Comparison of ENCODE assay signal across 9 cellular contexts in genomic region chr12:6056406-6057211, GRCh38.
DNase-seq lines count a peak whose midpoint lies in the region; ATAC-seq and TF ChIP-seq lines count a peak whose summit lies in the region.
"Had no signal": no experiment of that assay in that cellular context is flagged by ENCODE, and none has a peak within 500 bp of the region (broad histone marks: within the 10 kb centered on the region; RNA-seq: fewer than 3 reads in every experiment).

No MANE protein-coding gene starts in this region.

- no peak overlapping the region for H2BK12ac ChIP-seq in H9 (ENCODE audit: insufficient read length, low read depth, low read length)

- no peak overlapping the region for H2AFZ ChIP-seq in H9 (ENCODE audit: low read length)

- H3K79me1 ChIP-seq in H9 (ENCODE audit: insufficient read depth, low read depth, low read length, poor library complexity, severe bottlenecking), result no peaks in the 10 kb centered on the region

- H3K4me1 ChIP-seq in H9 (ENCODE audit: insufficient read depth, low read length), result no peaks in the 10 kb centered on the region
- H3K4me1 ChIP-seq in RWPE2 (ENCODE audit: insufficient read depth, poor library complexity, severe bottlenecking), result no peaks in the 10 kb centered on the region
- peaks cover 0 to 6% (median 4%) of the 10 kb centered on the region in 3 donors for H3K4me1 ChIP-seq in skeletal muscle tissue (ENCODE audit: control insufficient read depth in 3 of 3, insufficient read depth in 3 of 3, low read length in 3 of 3)

- H3K23me2 ChIP-seq in H9 (ENCODE audit: insufficient read length, low read depth, low read length, poor library complexity, severe bottlenecking), result peaks cover 6% of the 10 kb centered on the region

- no peaks in the 10 kb centered on the region for H3K9me3 Mint-ChIP-seq in H9

- H3K18ac ChIP-seq in H9 (ENCODE audit: insufficient read length, low read depth, low read length), result no peak overlapping the region

- H3K9ac ChIP-seq in H9 (ENCODE audit: extremely low read depth, insufficient read length, low read length) (no peak overlapping the region), skeletal muscle tissue (ENCODE audit: low read depth in 1 of 3, low read length in 3 of 3) (no peak overlapping the region)

- no peak overlapping the region for H3T11ph ChIP-seq in H9 (ENCODE audit: low read length)

- H3K56ac ChIP-seq in H9 (ENCODE audit: insufficient read length, low read depth, low read length), result no peak overlapping the region

- peak; percentile 89 for DNase-seq in H9
- no peak for DNase-seq in RWPE2 (ENCODE audit: low spot score)
- no peak for DNase-seq in NOMO-1 (lab: John Stamatoyannopoulos, UW; ENCODE audit: unreplicated experiment in 2 of 2)
- no peak for DNase-seq in DMS153 treated with DMSO at 0.1 percent for 48 hours (lab: John Stamatoyannopoulos, UW; ENCODE audit: unreplicated experiment)

- H3K27me3 ChIP-seq in H9 (ENCODE audit: insufficient read depth, low read length) (no peaks in the 10 kb centered on the region), RWPE2 (ENCODE audit: insufficient read depth, poor library complexity, severe bottlenecking) (no peaks in the 10 kb centered on the region), skeletal muscle tissue (ENCODE audit: control insufficient read depth in 3 of 3, insufficient read depth in 3 of 3, low read length in 3 of 3) (peaks cover 26 to 32% (median 26%) of the 10 kb centered on the region in 3 donors)
- H3K27me3 ChIP-seq: SJSA1 had no signal

- H3K4me3 ChIP-seq in RWPE2 (ENCODE audit: severe bottlenecking) (no peak overlapping the region), skeletal muscle tissue (ENCODE audit: low read length in 3 of 3) (peak overlapping the region in 2 of 3 donors; percentile 29 to 30)
- H3K4me3 ChIP-seq: SJSA1 had no signal

- H3K4me3 Mint-ChIP-seq in H9, result peak overlapping the region; percentile 62 to 74; a peak in 4 of 5 replicates

- H4K20me1 ChIP-seq in H9 (ENCODE audit: control insufficient read depth, insufficient read depth, insufficient read length), result no peaks in the 10 kb centered on the region

- no peak overlapping the region for H3K23ac ChIP-seq in H9 (ENCODE audit: insufficient read length, low read depth, low read length)

- H4K8ac ChIP-seq in H9 (replicated peaks; ENCODE audit: insufficient read length, low read depth, low read length), result no peak overlapping the region

- no peak overlapping the region for H2BK15ac ChIP-seq in H9 (ENCODE audit: low read depth, low read length)

- no peaks in the 10 kb centered on the region for H3K9me3 ChIP-seq in H9 (ENCODE audit: control insufficient read depth, low read depth, low read length)
- no peaks in the 10 kb centered on the region for H3K9me3 ChIP-seq in RWPE2 (ENCODE audit: severe bottlenecking)
- H3K9me3 ChIP-seq in skeletal muscle tissue (ENCODE audit: control insufficient read depth in 3 of 3, low read length in 3 of 3), result no peaks in the 10 kb centered on the region
- H3K9me3 ChIP-seq: SJSA1 had no signal

- no peaks in the 10 kb centered on the region for H3K36me3 Mint-ChIP-seq in H9 (ENCODE audit: insufficient read depth in 1 of 3, low read depth in 3 of 3)

- H3K27ac Mint-ChIP-seq in H9, result no peak overlapping the region

- ATAC-seq in RWPE2 (ENCODE audit: low read depth), result no peak
- ATAC-seq in esophagus mucosa, result peak; percentile 19
- ATAC-seq in HG02973 (IDR thresholded peaks at IDR 0.05; ENCODE audit: unreplicated experiment), result no peak
- no peak for ATAC-seq in GM18517 (IDR thresholded peaks at IDR 0.05; ENCODE audit: unreplicated experiment)

- peaks cover 24% of the 10 kb centered on the region for H3K27me3 Mint-ChIP-seq in H9 (ENCODE audit: low read depth)

- H3K27ac ChIP-seq in H9 (ENCODE audit: insufficient read length, low read depth, low read length), result no peak overlapping the region
- no peak overlapping the region for H3K27ac ChIP-seq in RWPE2 (ENCODE audit: poor library complexity, severe bottlenecking)
- H3K27ac ChIP-seq in skeletal muscle tissue (ENCODE audit: low read depth, low read length), result no peak overlapping the region
- H3K27ac ChIP-seq: SJSA1 had no signal

- no peak overlapping the region for H2AK5ac ChIP-seq in H9 (ENCODE audit: insufficient read length, low read length)

- H2BK20ac ChIP-seq in H9 (ENCODE audit: low read depth, low read length, poor library complexity, severe bottlenecking), result no peak overlapping the region

- H3K79me2 ChIP-seq in H9 (ENCODE audit: insufficient read depth, low read length), result no peaks in the 10 kb centered on the region

- no peak overlapping the region for H3K4ac ChIP-seq in H9 (ENCODE audit: low read depth, low read length)

- peak overlapping the region; percentile 67 for H3K4me2 ChIP-seq in H9 (ENCODE audit: insufficient read depth, insufficient read length, low read length)

- peaks cover 20 to 24% of the 10 kb centered on the region in 2 experiments for H3K4me1 Mint-ChIP-seq in H9

- H4K91ac ChIP-seq in H9 (ENCODE audit: insufficient read length, low read depth, low read length), result no peak overlapping the region

- peak; percentile 69 for TF ChIP-seq CTCF in H9 (conservative IDR thresholded peaks at IDR 0.05)
- TF ChIP-seq CTCF in RWPE2 (IDR thresholded peaks at IDR 0.05; ENCODE audit: poor library complexity, severe bottlenecking), result peak; percentile 35

- H3K36me3 ChIP-seq in RWPE2 (ENCODE audit: low read depth) (no peaks in the 10 kb centered on the region), skeletal muscle tissue (ENCODE audit: control insufficient read depth in 3 of 3, insufficient read depth in 3 of 3, low read length in 3 of 3) (no peaks in the 10 kb centered on the region)
- H3K36me3 ChIP-seq: SJSA1 had no signal

- no peak overlapping the region for H4K5ac ChIP-seq in H9 (ENCODE audit: insufficient read length, low read depth, low read length)

- no peak overlapping the region for H2BK120ac ChIP-seq in H9 (ENCODE audit: low read depth, low read length, poor library complexity, severe bottlenecking)

- no peak overlapping the region for H2BK5ac ChIP-seq in H9 (ENCODE audit: insufficient read length, low read length)

- WGBS in H9 (ENCODE audit: extremely low coverage, insufficient read length, low lambda C conversion rate), result no CpG with 5 or more reads among the region's 58 CpGs

- H3K14ac ChIP-seq in H9 (ENCODE audit: insufficient read depth, low read length), result peak overlapping the region; percentile 36; the same call in 1 of the 2 replicates
